ENCODE assay signal across 1 cellular context in the genomic region with DNA sequence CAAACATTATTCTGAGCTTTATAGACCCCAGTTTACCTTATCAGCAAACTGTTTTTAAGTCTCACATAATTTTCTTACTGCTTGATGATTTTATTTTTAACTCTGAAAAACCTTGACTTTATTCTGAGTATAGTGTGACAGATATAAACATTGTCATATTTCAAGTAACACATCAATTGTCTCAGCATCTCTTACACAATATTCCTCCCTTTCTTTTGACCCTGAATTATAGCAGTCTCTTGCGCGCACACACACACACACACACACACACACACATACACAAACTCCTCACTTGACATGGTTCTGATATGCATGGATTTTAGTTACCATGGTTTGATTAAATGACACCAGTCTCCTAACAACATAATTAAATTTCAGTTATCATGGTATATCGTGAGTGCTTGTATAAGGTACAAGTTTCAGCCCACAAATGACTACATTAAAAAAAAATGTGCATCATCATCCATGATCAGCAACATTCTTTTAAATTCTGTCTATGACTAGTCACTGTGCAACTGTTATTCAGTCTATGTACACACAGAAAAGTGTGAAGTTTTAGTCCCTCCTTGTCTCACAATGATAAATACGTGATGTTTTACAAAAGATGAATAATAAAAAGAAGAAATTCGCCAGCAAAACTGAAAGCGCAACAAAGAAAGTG.
A peak's percentile ranks its signal among the peaks of the same experiment; 100 is the strongest.
TF ChIP-seq lines count a peak whose summit lies in the region.

No MANE protein-coding gene starts in this region.

TF ChIP-seq in IMR-90, 13 proteins besides CTCF, POLR2A, EP300 and RAD21:
- no peak for TF ChIP-seq RCOR1 (IDR thresholded peaks at IDR 0.05; ENCODE audit: insufficient replicate concordance, low read length)
- peak; percentile 81 for TF ChIP-seq CEBPB (IDR thresholded peaks at IDR 0.05; ENCODE audit: low read depth, low read length)
- TF ChIP-seq RFX5 (IDR thresholded peaks at IDR 0.05; ENCODE audit: low read depth, low read length), result peak; percentile 63; the same call in 1 of the 2 replicates
- peak; percentile 67 for TF ChIP-seq FOS (IDR thresholded peaks at IDR 0.05; ENCODE audit: low read depth, low read length)
- TF ChIP-seq MAFK (IDR thresholded peaks at IDR 0.05; ENCODE audit: low read depth, low read length), result peak; percentile 93
- TF ChIP-seq, protein P1, sequence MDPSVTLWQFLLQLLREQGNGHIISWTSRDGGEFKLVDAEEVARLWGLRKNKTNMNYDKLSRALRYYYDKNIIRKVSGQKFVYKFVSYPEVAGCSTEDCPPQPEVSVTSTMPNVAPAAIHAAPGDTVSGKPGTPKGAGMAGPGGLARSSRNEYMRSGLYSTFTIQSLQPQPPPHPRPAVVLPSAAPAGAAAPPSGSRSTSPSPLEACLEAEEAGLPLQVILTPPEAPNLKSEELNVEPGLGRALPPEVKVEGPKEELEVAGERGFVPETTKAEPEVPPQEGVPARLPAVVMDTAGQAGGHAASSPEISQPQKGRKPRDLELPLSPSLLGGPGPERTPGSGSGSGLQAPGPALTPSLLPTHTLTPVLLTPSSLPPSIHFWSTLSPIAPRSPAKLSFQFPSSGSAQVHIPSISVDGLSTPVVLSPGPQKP (IDR thresholded peaks at IDR 0.05; ENCODE audit: borderline replicate concordance, low read depth, low read length), result no peak
- TF ChIP-seq NFE2L2 (IDR thresholded peaks at IDR 0.05; ENCODE audit: low read depth, low read length), result peak; percentile 99
- no peak for TF ChIP-seq USF2 (IDR thresholded peaks at IDR 0.05; ENCODE audit: low read depth, low read length)
- no peak for TF ChIP-seq MAZ (IDR thresholded peaks at IDR 0.05; ENCODE audit: borderline replicate concordance, low read depth, low read length)
- no peak for TF ChIP-seq MXI1 (IDR thresholded peaks at IDR 0.05; ENCODE audit: borderline replicate concordance, low read depth, low read length)
- TF ChIP-seq BHLHE40 (IDR thresholded peaks at IDR 0.05; ENCODE audit: low read depth, low read length), result no peak
- TF ChIP-seq CHD1 (IDR thresholded peaks at IDR 0.05; ENCODE audit: low read depth, low read length), result no peak
- TF ChIP-seq SMC3 (IDR thresholded peaks at IDR 0.05; ENCODE audit: low read depth, low read length), result no peak
